In the genomic region with DNA sequence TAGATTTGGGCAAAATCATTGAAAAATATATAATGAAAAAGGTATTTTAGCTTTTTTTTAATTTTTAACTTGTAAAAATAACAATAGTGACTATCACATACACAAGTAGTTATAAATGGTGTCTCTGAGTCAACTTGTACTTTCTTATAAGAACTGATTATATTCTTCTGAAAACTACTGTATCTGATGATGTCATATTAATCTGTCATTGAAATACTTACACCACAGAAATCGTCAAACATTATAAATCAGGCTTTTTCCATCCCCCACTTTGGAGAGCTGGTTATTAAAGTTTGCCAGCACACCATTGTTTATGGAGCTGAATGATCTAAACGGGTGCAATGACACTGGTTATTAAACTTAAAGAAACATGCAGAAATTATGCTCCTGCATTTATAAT, we compare ENCODE assay signal across 11 cellular contexts.
"Had no signal": no experiment of that assay in that cellular context is flagged by ENCODE, and none has a peak within 500 bp of the region (broad histone marks: within the 10 kb centered on the region; RNA-seq: fewer than 3 reads in every experiment).

No MANE protein-coding gene starts in this region.

- ATAC-seq: GM23338, HCT116 had no signal

- H3K36me3 ChIP-seq: HAP-1 had no signal

- FAIRE-seq: H1, H54 had no signal

- H3K27ac ChIP-seq: GM23248 had no signal

- DNase-seq: GM23248, GOT3, H7, H9, HCEC 1CT, HFFc6 had no signal

- H3K27ac Mint-ChIP-seq: GM23338, H9, HFFc6 had no signal

- H3K9me3 ChIP-seq: HAP-1 had no signal

- H2AFZ ChIP-seq: GM23248, GM23338 had no signal

- H3K4me2 ChIP-seq: GM23338 had no signal

- H3K9me3 Mint-ChIP-seq: HFFc6 had no signal

- H3K4me3 ChIP-seq: GM23248, GM23338, HAP-1 had no signal

- H3K9ac ChIP-seq: GM23248 had no signal

- H3K4me3 Mint-ChIP-seq: GM23338, H9 had no signal
